18 cellular contexts compared by ENCODE assay signal in genomic region chr12:39574785-39575497, GRCh38. TPM values are rescaled to one million over a fixed set of nuclear protein-coding genes. Genes with fewer than 3 reads are reported as not detected.
DNase-seq lines count a peak whose midpoint lies in the region; TF ChIP-seq lines count a peak whose summit lies in the region.
"Had no signal": no experiment of that assay in that cellular context is flagged by ENCODE, and none has a peak within 500 bp of the region (broad histone marks: within the 10 kb centered on the region; RNA-seq: fewer than 3 reads in every experiment).

No MANE protein-coding gene starts in this region.

- H3K9me3 Mint-ChIP-seq in activated naive CD4-positive, alpha-beta T cell treated with anti-CD3 and anti-CD28 coated beads for 36 hours, result peaks cover 3% of the 10 kb centered on the region
- H3K9me3 Mint-ChIP-seq: stimulated activated effector memory CD8-positive, alpha-beta T cell treated with anti-CD3 and anti-CD28 coated beads, Interleukin-12 subunit alpha, Interleukin-12 subunit beta, amount 100 ng/mL, for 72 hours; type B pancreatic cell had no signal

- intact Hi-C loops in activated naive CD4-positive, alpha-beta T cell treated with anti-CD3 and anti-CD28 coated beads for 36 hours (cut with micrococcal nuclease), result no loop called here
- intact Hi-C loops in head of caudate nucleus (cut with DNase I), result no loop called here

- peaks cover 28% of the 10 kb centered on the region for H3K4me1 ChIP-seq in HUES64 (ENCODE audit: insufficient read depth, low read length)
- peaks cover 25% of the 10 kb centered on the region for H3K4me1 ChIP-seq in iPS-18a (ENCODE audit: control insufficient read depth, low read depth, low read length)
- H3K4me1 ChIP-seq in tibial nerve, result no peaks in the 10 kb centered on the region

- H3K4me3 ChIP-seq in HUES64 (ENCODE audit: low read length) (no peak overlapping the region), iPS-18a (ENCODE audit: low read length) (peak overlapping the region; percentile 32), tibial nerve (no peak overlapping the region)
- H3K4me3 ChIP-seq: HAP-1, hepatocyte had no signal

- peaks cover 47% of the 10 kb centered on the region for H3K36me3 Mint-ChIP-seq in activated naive CD4-positive, alpha-beta T cell treated with anti-CD3 and anti-CD28 coated beads for 36 hours (ENCODE audit: low read depth)
- H3K36me3 Mint-ChIP-seq: type B pancreatic cell had no signal

- no peak for DNase-seq in activated naive CD4-positive, alpha-beta T cell treated with anti-CD3 and anti-CD28 coated beads for 36 hours
- DNase-seq in activated naive CD4-positive, alpha-beta T cell treated with anti-CD3 and anti-CD28 coated beads, Interleukin-2, amount 50 U/mL, for 16 hours, result no peak
- DNase-seq in A172 (ENCODE audit: low spot score) (no peak), RKO (ENCODE audit: low spot score) (no peak), tibial nerve (ENCODE audit: low spot score in 2 of 2) (no peak), head of caudate nucleus (no peak)
- DNase-seq: activated CD4-positive, CD25-positive, alpha-beta regulatory T cell; activated effector memory CD4-positive, alpha-beta T cell treated with anti-CD3 and anti-CD28 coated beads, Interleukin-2, amount 50 U/mL, for 16 hours; central memory CD4-positive, alpha-beta T cell; kidney glomerular epithelial cell; NCI-H1417; NCI-H2227 treated with DMSO at 0.1 percent for 48 hours had no signal

- TF ChIP-seq POLR2A in tibial nerve (IDR thresholded peaks at IDR 0.05), result no peak

- no peaks in the 10 kb centered on the region for H3K27me3 Mint-ChIP-seq in activated naive CD4-positive, alpha-beta T cell treated with anti-CD3 and anti-CD28 coated beads for 36 hours (ENCODE audit: low read depth)
- H3K27me3 Mint-ChIP-seq: type B pancreatic cell had no signal

- H3K9me3 ChIP-seq in HUES64 (ENCODE audit: insufficient read depth, low read depth, low read length) (peaks cover 9% of the 10 kb centered on the region), iPS-18a (ENCODE audit: control insufficient read depth, low read depth, low read length) (peaks cover under 1% of the 10 kb centered on the region), tibial nerve (no peaks in the 10 kb centered on the region)
- H3K9me3 ChIP-seq: HAP-1 had no signal

- H3K27ac ChIP-seq in HUES64 (ENCODE audit: low read depth, low read length) (peak overlapping the region; percentile 45; the same call in 1 of the 2 replicates), iPS-18a (ENCODE audit: low read length) (peak overlapping the region; percentile 30), tibial nerve (no peak overlapping the region)
- H3K27ac ChIP-seq: hepatocyte had no signal

- no peak overlapping the region for H3K9ac ChIP-seq in HUES64 (ENCODE audit: low read depth, low read length)
- peak overlapping the region; percentile 31 for H3K9ac ChIP-seq in iPS-18a (ENCODE audit: low read length)

- CTCF ChIA-PET in activated naive CD4-positive, alpha-beta T cell treated with anti-CD3 and anti-CD28 coated beads for 36 hours (lab: Charles Lee), result no interaction called here

- H3K36me3 ChIP-seq in HUES64 (ENCODE audit: insufficient read depth, low read length) (no peaks in the 10 kb centered on the region), iPS-18a (ENCODE audit: control insufficient read depth, low read depth, low read length) (no peaks in the 10 kb centered on the region), tibial nerve (no peaks in the 10 kb centered on the region)
- H3K36me3 ChIP-seq: HAP-1 had no signal

- WGBS in HUES64, result 89% methylated on average over 2 of the region's 4 CpGs
- 58 to 63% methylated on average over 4 of the region's 4 CpGs for WGBS in tibial nerve, 2 donors

- TF ChIP-seq EP300 in tibial nerve (IDR thresholded peaks at IDR 0.05), result no peak

- H3K27me3 ChIP-seq in HUES64 (ENCODE audit: insufficient read depth, low read length) (no peaks in the 10 kb centered on the region), iPS-18a (ENCODE audit: control insufficient read depth, insufficient read depth, low read length) (no peaks in the 10 kb centered on the region), tibial nerve (no peaks in the 10 kb centered on the region)
- H3K27me3 ChIP-seq: hepatocyte had no signal

- H3K4me1 Mint-ChIP-seq in activated naive CD4-positive, alpha-beta T cell treated with anti-CD3 and anti-CD28 coated beads for 36 hours (ENCODE audit: low read depth), result peaks cover 11% of the 10 kb centered on the region
- H3K4me1 Mint-ChIP-seq: stimulated activated effector memory CD8-positive, alpha-beta T cell treated with anti-CD3 and anti-CD28 coated beads, Interleukin-12 subunit alpha, Interleukin-12 subunit beta, amount 100 ng/mL, for 72 hours had no signal

- H3K27ac Mint-ChIP-seq in activated naive CD4-positive, alpha-beta T cell treated with anti-CD3 and anti-CD28 coated beads for 36 hours, result peak overlapping the region; percentile 7
- H3K27ac Mint-ChIP-seq: stimulated activated effector memory CD8-positive, alpha-beta T cell treated with anti-CD3 and anti-CD28 coated beads, Interleukin-12 subunit alpha, Interleukin-12 subunit beta, amount 100 ng/mL, for 72 hours; type B pancreatic cell had no signal

- H3K4me3 Mint-ChIP-seq in activated naive CD4-positive, alpha-beta T cell treated with anti-CD3 and anti-CD28 coated beads for 36 hours, result no peak overlapping the region
- H3K4me3 Mint-ChIP-seq: stimulated activated effector memory CD8-positive, alpha-beta T cell treated with anti-CD3 and anti-CD28 coated beads, Interleukin-12 subunit alpha, Interleukin-12 subunit beta, amount 100 ng/mL, for 72 hours; type B pancreatic cell had no signal

- no peak for TF ChIP-seq CTCF in tibial nerve (IDR thresholded peaks at IDR 0.05)

RNA-seq across cellular contexts. Expression of gene ABCD2, which starts 44.7 kb away (rescaled TPM):
- 1 to 10 TPM; 8.6 to 9.1 TPM for total RNA-seq in activated naive CD4-positive, alpha-beta T cell treated with anti-CD3 and anti-CD28 coated beads for 36 hours
- polyA plus RNA-seq in HUES64 (2013, experiment 1 of 2), result 0.05 TPM
- polyA plus RNA-seq in HUES64 (2013, experiment 2 of 2), result not detected
- total RNA-seq in A172 (2014; rRNA removed; shearing (Covaris generic)), result not detected in 2 replicates
- 1 to 10 TPM; 4.8 to 8.8 (median 7.7) TPM for total RNA-seq in tibial nerve

Comparison
In these comparisons a context has a peak if more than half of its experiments do, and no peak if none do; other contexts are left out.
1. H3K27ac ChIP-seq: peak in HUES64 (single experiment) and iPS-18a (single experiment); none in tibial nerve (0 of 4).